Comparison of ENCODE assay signal across 26 cellular contexts in genomic region chr14:37024166-37024565, GRCh38.
A peak's percentile ranks its signal among the peaks of the same experiment; 100 is the strongest.
DNase-seq lines count a peak whose midpoint lies in the region; ATAC-seq and TF ChIP-seq lines count a peak whose summit lies in the region.
"Had no signal": no experiment of that assay in that cellular context is flagged by ENCODE, and none has a peak within 500 bp of the region (broad histone marks: within the 10 kb centered on the region; RNA-seq: fewer than 3 reads in every experiment).

No MANE protein-coding gene starts in this region.

- H3K4me3 ChIP-seq in Loucy (ENCODE audit: low read length, poor library complexity, severe bottlenecking) (no peak overlapping the region), dorsolateral prefrontal cortex (no peak overlapping the region), neural progenitor cell (no peak overlapping the region), mesendoderm (ENCODE audit: low read length) (no peak overlapping the region)
- H3K4me3 ChIP-seq: ovary, right atrium auricular region had no signal

- H3F3A ChIP-seq in Loucy (ENCODE audit: low read depth), result no peaks in the 10 kb centered on the region
- H3F3A ChIP-seq in neural progenitor cell (ENCODE audit: low read depth), result no peaks in the 10 kb centered on the region

- H3K36me3 ChIP-seq in Loucy (ENCODE audit: insufficient read depth, low read length) (no peaks in the 10 kb centered on the region), neural progenitor cell (no peaks in the 10 kb centered on the region), mesendoderm (ENCODE audit: control insufficient read depth, insufficient read depth, low read length) (no peaks in the 10 kb centered on the region)
- H3K36me3 ChIP-seq: BE2C, ovary, right atrium auricular region, WERI-Rb-1 had no signal

- no peak overlapping the region for H4K5ac ChIP-seq in mesendoderm (ENCODE audit: low read length)

- no peak overlapping the region for H3K56ac ChIP-seq in mesendoderm (ENCODE audit: low read length)

- H3K27ac ChIP-seq in dorsolateral prefrontal cortex (no peak overlapping the region), neural progenitor cell (no peak overlapping the region), mesendoderm (ENCODE audit: low read depth, low read length) (no peak overlapping the region)
- H3K27ac ChIP-seq: ovary, right atrium auricular region, WERI-Rb-1 had no signal

- H3K9ac ChIP-seq in Loucy (ENCODE audit: low read depth, low read length, poor library complexity, severe bottlenecking) (no peak overlapping the region), neural progenitor cell (no peak overlapping the region), mesendoderm (ENCODE audit: low read length) (no peak overlapping the region)

- no CpG with 5 or more reads among the region's 3 CpGs for WGBS in mesendoderm (ENCODE audit: extremely low coverage, insufficient coverage, low lambda C conversion rate)

- no peak overlapping the region for H2BK120ac ChIP-seq in mesendoderm (ENCODE audit: low read depth, low read length)

- no peak overlapping the region for H3K18ac ChIP-seq in mesendoderm (ENCODE audit: low read length)

- H3K36me3 Mint-ChIP-seq in neural progenitor cell (no peaks in the 10 kb centered on the region), nephron progenitor cell (ENCODE audit: low read depth) (no peaks in the 10 kb centered on the region)
- H3K36me3 Mint-ChIP-seq: brain, natural killer cell, type B pancreatic cell had no signal

- H4K8ac ChIP-seq in mesendoderm (ENCODE audit: low read depth, low read length), result no peak overlapping the region

- H3K4me1 Mint-ChIP-seq in neural progenitor cell, result no peaks in the 10 kb centered on the region
- H3K4me1 Mint-ChIP-seq in nephron progenitor cell, result peaks cover 80% of the 10 kb centered on the region
- H3K4me1 Mint-ChIP-seq: activated naive CD8-positive, alpha-beta T cell treated with anti-CD3 and anti-CD28 coated beads, Interleukin-2, amount 50 U/mL, for 24 hours; natural killer cell had no signal

- H4K20me1 ChIP-seq in Loucy (ENCODE audit: insufficient read depth, low read length, poor library complexity, severe bottlenecking) (no peaks in the 10 kb centered on the region), neural progenitor cell (ENCODE audit: low read depth) (no peaks in the 10 kb centered on the region)

- no peaks in the 10 kb centered on the region for H3K79me1 ChIP-seq in mesendoderm (ENCODE audit: low read length)

- H3K23ac ChIP-seq in mesendoderm (ENCODE audit: low read length), result no peak overlapping the region

- H2BK15ac ChIP-seq in mesendoderm (replicated peaks; ENCODE audit: low read depth), result no peak overlapping the region

- H3K9me3 Mint-ChIP-seq in neural progenitor cell (no peaks in the 10 kb centered on the region), nephron progenitor cell (no peaks in the 10 kb centered on the region)
- H3K9me3 Mint-ChIP-seq: activated T-helper 2 cell treated with anti-CD3 and anti-CD28 coated beads, Interferon-gamma antibody, Interleukin-2, Interleukin-4, amounts not matched to agents 10 μg/mL and 5 μg/mL and 100 μg/mL, durations not matched to agents 14 hours and 24 hours and 36 hours; brain; type B pancreatic cell had no signal

- H3K27me3 ChIP-seq in Loucy (ENCODE audit: insufficient read depth, low read length, poor library complexity, severe bottlenecking) (no peaks in the 10 kb centered on the region), dorsolateral prefrontal cortex (no peaks in the 10 kb centered on the region), neural progenitor cell (no peaks in the 10 kb centered on the region), mesendoderm (ENCODE audit: insufficient read depth, low read length, poor library complexity) (no peaks in the 10 kb centered on the region)
- H3K27me3 ChIP-seq: ovary, right atrium auricular region had no signal

- H2AK5ac ChIP-seq in mesendoderm (ENCODE audit: low read length), result no peak overlapping the region

- H3K27me3 Mint-ChIP-seq in neural progenitor cell (ENCODE audit: insufficient read depth, low read depth) (no peaks in the 10 kb centered on the region), nephron progenitor cell (ENCODE audit: low read depth, poor library complexity) (peaks cover 2% of the 10 kb centered on the region)
- H3K27me3 Mint-ChIP-seq: activated naive CD8-positive, alpha-beta T cell treated with anti-CD3 and anti-CD28 coated beads, Interleukin-2, amount 50 U/mL, for 24 hours; type B pancreatic cell had no signal

- H3K27ac Mint-ChIP-seq in neural progenitor cell, result no peak overlapping the region
- no peak overlapping the region for H3K27ac Mint-ChIP-seq in nephron progenitor cell
- H3K27ac Mint-ChIP-seq: activated naive CD8-positive, alpha-beta T cell treated with anti-CD3 and anti-CD28 coated beads, Interleukin-2, amount 50 U/mL, for 24 hours; activated T-helper 2 cell treated with anti-CD3 and anti-CD28 coated beads, Interferon-gamma antibody, Interleukin-2, Interleukin-4, amounts not matched to agents 10 μg/mL and 5 μg/mL and 100 μg/mL, durations not matched to agents 14 hours and 24 hours and 36 hours; brain; natural killer cell; type B pancreatic cell had no signal

- TF ChIP-seq CTCF in Loucy (conservative IDR thresholded peaks at IDR 0.05; ENCODE audit: low read length) (0 out of 2 replicates have a peak, but pooled peaks have one; percentile 14), dorsolateral prefrontal cortex (IDR thresholded peaks at IDR 0.05 in 54 of 56, conservative IDR thresholded peaks at IDR 0.05 in 2 of 56; ENCODE audit: low read depth in 1 of 56, partially characterized antibody in 56 of 56) (peak in 35 of 56 donors; percentile 11 to 59 (median 29)), neural progenitor cell (IDR thresholded peaks at IDR 0.05) (peak; percentile 42), nephron progenitor cell (IDR thresholded peaks at IDR 0.05) (no peak)

- DNase-seq in NCI-H82 (lab: John Stamatoyannopoulos, UW) (peak; percentile 6), NCI-H82 treated with DMSO at 0.1 percent for 48 hours (lab: John Stamatoyannopoulos, UW; ENCODE audit: unreplicated experiment) (no peak), dorsolateral prefrontal cortex (no peak), neural progenitor cell (ENCODE audit: low spot score) (no peak), mesendoderm (no peak), nephron progenitor cell (no peak)
- DNase-seq: 8988T; activated CD8-positive, alpha-beta memory T cell treated with anti-CD3 and anti-CD28 coated beads, Interleukin-2, amount 50 U/mL, for 48 hours; activated naive CD8-positive, alpha-beta T cell treated with anti-CD3 and anti-CD28 coated beads, Interleukin-2, amount 50 U/mL, for 24 hours; BE2C; Caco-2; DND-41; midbrain; natural killer cell; NCI-H1417 treated with DMSO at 0.1 percent for 48 hours; NCI-H2107; NCI-H510A; ovary; stimulated activated CD4-positive, alpha-beta T cell treated with anti-CD3 and anti-CD28 coated beads, Interleukin-15, amount 100 ng/mL, for 24 hours; WERI-Rb-1 had no signal

- intact Hi-C loops in dorsolateral prefrontal cortex (cut with DNase I), result loop anchor here in 1 of 2 donors (10.0 kb wide), 1 partner anchor 131 kb away; no protein-coding TSS in a partner anchor

- ATAC-seq in GM21825 (IDR thresholded peaks at IDR 0.05; ENCODE audit: unreplicated experiment), result no peak
- ATAC-seq: activated naive CD8-positive, alpha-beta T cell treated with anti-CD3 and anti-CD28 coated beads, Interleukin-2, amount 50 U/mL, for 24 hours; natural killer cell had no signal

- H3K4me3 Mint-ChIP-seq in neural progenitor cell (no peak overlapping the region), nephron progenitor cell (no peak overlapping the region)
- H3K4me3 Mint-ChIP-seq: activated naive CD8-positive, alpha-beta T cell treated with anti-CD3 and anti-CD28 coated beads, Interleukin-2, amount 50 U/mL, for 24 hours; brain; natural killer cell; type B pancreatic cell had no signal

- H2AFZ ChIP-seq in Loucy (ENCODE audit: low read length), result no peak overlapping the region
- no peak overlapping the region for H2AFZ ChIP-seq in neural progenitor cell (replicated peaks)

- no peaks in the 10 kb centered on the region for H3K79me2 ChIP-seq in Loucy (ENCODE audit: insufficient read depth, low read length)
- no peaks in the 10 kb centered on the region for H3K79me2 ChIP-seq in neural progenitor cell (ENCODE audit: low read depth)
- no peaks in the 10 kb centered on the region for H3K79me2 ChIP-seq in mesendoderm (ENCODE audit: control insufficient read depth, insufficient read depth, low read length)

- H3K9me3 ChIP-seq in Loucy (ENCODE audit: insufficient read depth, low read depth, low read length) (no peaks in the 10 kb centered on the region), neural progenitor cell (ENCODE audit: low read depth) (no peaks in the 10 kb centered on the region)
- H3K9me3 ChIP-seq: BE2C, Caco-2, ovary, right atrium auricular region had no signal

- no peaks in the 10 kb centered on the region for H3K9me2 ChIP-seq in Loucy (replicated peaks; ENCODE audit: low read depth, low read length)

- H3K4me1 ChIP-seq in Loucy (ENCODE audit: insufficient read depth, low read length, poor library complexity, severe bottlenecking), result no peaks in the 10 kb centered on the region
- peaks cover 5% of the 10 kb centered on the region for H3K4me1 ChIP-seq in neural progenitor cell
- no peaks in the 10 kb centered on the region for H3K4me1 ChIP-seq in mesendoderm (ENCODE audit: control insufficient read depth, low read depth, low read length)
- H3K4me1 ChIP-seq: BE2C, Caco-2 had no signal

- H3K4ac ChIP-seq in mesendoderm (ENCODE audit: low read depth, low read length), result no peak overlapping the region

- H2BK5ac ChIP-seq in mesendoderm (ENCODE audit: low read length), result no peak overlapping the region

- H3K4me2 ChIP-seq in Loucy (ENCODE audit: low read depth, low read length, poor library complexity, severe bottlenecking) (no peak overlapping the region), neural progenitor cell (no peak overlapping the region), mesendoderm (ENCODE audit: low read length) (no peak overlapping the region)
